Comparison of ENCODE assay signal across 24 cellular contexts in the genomic region with DNA sequence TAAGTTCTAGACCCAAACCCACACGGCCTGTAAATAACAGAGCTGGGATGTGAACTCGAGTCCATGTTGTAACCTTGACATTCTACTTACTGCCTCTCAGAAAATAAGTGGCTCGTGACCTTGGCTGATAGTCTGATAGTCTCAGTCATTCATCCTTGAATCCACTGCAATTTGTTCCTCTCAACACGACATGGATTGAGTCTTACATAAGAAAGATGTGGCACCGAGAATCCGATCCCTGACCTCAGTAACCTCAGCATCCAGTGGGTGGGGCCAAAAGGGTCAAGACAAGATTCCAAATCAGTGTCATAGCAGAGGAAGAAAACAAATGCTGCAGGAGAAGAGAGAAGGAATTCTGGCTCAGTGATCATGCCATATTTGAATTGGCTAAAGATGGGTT.
A peak's percentile ranks its signal among the peaks of the same experiment; 100 is the strongest.
DNase-seq lines count a peak whose midpoint lies in the region; ATAC-seq, FAIRE-seq and TF ChIP-seq lines count a peak whose summit lies in the region.
"Had no signal": no experiment of that assay in that cellular context is flagged by ENCODE, and none has a peak within 500 bp of the region (broad histone marks: within the 10 kb centered on the region; RNA-seq: fewer than 3 reads in every experiment).

No MANE protein-coding gene starts in this region.

- in situ Hi-C loops in gastrocnemius medialis (cut with MboI; ENCODE audit: low sequenced_read_pairs in 4 of 4) = loop anchor here in 3 of 4 donors (25.0 kb wide), 1 partner anchor 276 kb away; no protein-coding TSS in a partner anchor

- intact Hi-C loops in Right ventricle myocardium inferior (cut with DNase I) (loop anchor here (2.0 kb wide), 1 partner anchor 98 kb away; a partner anchor contains a TSS), dorsolateral prefrontal cortex (cut with DNase I) (no loop called here), gastrocnemius medialis (cut with DNase I; ENCODE audit: low total_unique reads) (no loop called here)

- no peaks in the 10 kb centered on the region for H3K27me3 ChIP-seq in right atrium auricular region
- no peaks in the 10 kb centered on the region for H3K27me3 ChIP-seq in dorsolateral prefrontal cortex
- H3K27me3 ChIP-seq in gastrocnemius medialis = no peaks in the 10 kb centered on the region
- H3K27me3 ChIP-seq: BLaER1, MG63 had no signal

- CTCF ChIA-PET in activated naive CD4-positive, alpha-beta T cell treated with anti-CD3 and anti-CD28 coated beads, Interleukin-2, amount 10 ng/mL, durations not matched to agents 7 days and 5 days (lab: Charles Lee) = no interaction called here

- H3K4me1 Mint-ChIP-seq in activated naive CD4-positive, alpha-beta T cell treated with anti-CD3 and anti-CD28 coated beads, Interleukin-2, amount 10 ng/mL, durations not matched to agents 7 days and 5 days = no peaks in the 10 kb centered on the region

- H3K4me3 ChIP-seq in right atrium auricular region = no peak overlapping the region
- no peak overlapping the region for H3K4me3 ChIP-seq in dorsolateral prefrontal cortex
- no peak overlapping the region for H3K4me3 ChIP-seq in gastrocnemius medialis
- H3K4me3 ChIP-seq: BLaER1, MG63, PC-9 had no signal

- no peak overlapping the region for H3K4me3 Mint-ChIP-seq in activated naive CD4-positive, alpha-beta T cell treated with anti-CD3 and anti-CD28 coated beads, Interleukin-2, amount 10 ng/mL, durations not matched to agents 7 days and 5 days

- ATAC-seq in activated naive CD4-positive, alpha-beta T cell treated with anti-CD3 and anti-CD28 coated beads, Interleukin-2, amount 50 U/mL, for 72 hours = no peak
- no peak for ATAC-seq in Right ventricle myocardium inferior
- no peak for ATAC-seq in gastrocnemius medialis
- no peak for ATAC-seq in GM18517 (IDR thresholded peaks at IDR 0.05; ENCODE audit: unreplicated experiment)

- H3K27ac Mint-ChIP-seq in activated naive CD4-positive, alpha-beta T cell treated with anti-CD3 and anti-CD28 coated beads, Interleukin-2, amount 10 ng/mL, durations not matched to agents 7 days and 5 days = peak overlapping the region; percentile 66
- peak overlapping the region in 1 of 2 donors; percentile 85 for H3K27ac Mint-ChIP-seq in activated naive CD4-positive, alpha-beta T cell treated with anti-CD3 and anti-CD28 coated beads, Interleukin-2, amount 50 U/mL, for 72 hours

- TF ChIP-seq POLR2A in gastrocnemius medialis (IDR thresholded peaks at IDR 0.05) (no peak), H54 (IDR thresholded peaks at IDR 0.05; ENCODE audit: low read depth, low read length) (no peak)

- no peak for DNase-seq in activated naive CD4-positive, alpha-beta T cell treated with anti-CD3 and anti-CD28 coated beads, Interleukin-2, amount 10 ng/mL, durations not matched to agents 7 days and 5 days
- no peak for DNase-seq in activated naive CD4-positive, alpha-beta T cell treated with anti-CD3 and anti-CD28 coated beads, Interleukin-2, amount 50 U/mL, for 72 hours (ENCODE audit: low spot score in 2 of 2)
- DNase-seq in right atrium auricular region (ENCODE audit: low spot score) (no peak), Right ventricle myocardium inferior (ENCODE audit: missing footprints) (no peak), dorsolateral prefrontal cortex (no peak), gastrocnemius medialis (no peak), H54 (ENCODE audit: insufficient read length, low spot score) (no peak)
- DNase-seq: 8988T; CD4-positive, CD25-positive, alpha-beta regulatory T cell; DMS153; GOT3; HCEC 1CT; IMR-90; KG1; MG63; NCI-H1105 treated with DMSO at 0.1 percent for 48 hours; NCI-H2029 treated with DMSO at 0.1 percent for 48 hours; NCI-H446 treated with DMSO at 0.1 percent for 48 hours; NCI-H526 treated with DMSO at 0.1 percent for 48 hours; PC-9; SHP77 had no signal

- no peaks in the 10 kb centered on the region for H3K27me3 Mint-ChIP-seq in activated naive CD4-positive, alpha-beta T cell treated with anti-CD3 and anti-CD28 coated beads, Interleukin-2, amount 10 ng/mL, durations not matched to agents 7 days and 5 days
- H3K27me3 Mint-ChIP-seq: CD4-positive, CD25-positive, alpha-beta regulatory T cell had no signal

- H3K4me1 ChIP-seq in right atrium auricular region = peaks cover 0 to 32% of the 10 kb centered on the region in 2 donors
- H3K4me1 ChIP-seq in gastrocnemius medialis = peaks cover 0 to 12% of the 10 kb centered on the region in 2 donors

- H3K27ac ChIP-seq in right atrium auricular region (peak overlapping the region; percentile 82), dorsolateral prefrontal cortex (peak overlapping the region in 33 of 59 donors; percentile 2 to 65 (median 44)), gastrocnemius medialis (peak overlapping the region; percentile 12 to 59 (median 53))
- H3K27ac ChIP-seq: BLaER1, PC-9 had no signal

- no peaks in the 10 kb centered on the region for H3K9me3 ChIP-seq in right atrium auricular region
- H3K9me3 ChIP-seq in gastrocnemius medialis = no peaks in the 10 kb centered on the region
- H3K9me3 ChIP-seq: BLaER1, MG63 had no signal

- H3K36me3 ChIP-seq in right atrium auricular region (peaks cover 47% of the 10 kb centered on the region), gastrocnemius medialis (peaks cover 0 to 48% of the 10 kb centered on the region in 2 donors)
- H3K36me3 ChIP-seq: MG63 had no signal

- H3K36me3 Mint-ChIP-seq in activated naive CD4-positive, alpha-beta T cell treated with anti-CD3 and anti-CD28 coated beads, Interleukin-2, amount 10 ng/mL, durations not matched to agents 7 days and 5 days = peaks cover 30% of the 10 kb centered on the region
- H3K36me3 Mint-ChIP-seq in activated naive CD4-positive, alpha-beta T cell treated with anti-CD3 and anti-CD28 coated beads, Interleukin-2, amount 50 U/mL, for 72 hours = peaks cover 0 to 5% of the 10 kb centered on the region in 2 donors

- FAIRE-seq in H54 (lab: Jason Lieb, UNC) = no peak
- FAIRE-seq: GM18507 had no signal

- TF ChIP-seq CTCF in right atrium auricular region (IDR thresholded peaks at IDR 0.05) (no peak), dorsolateral prefrontal cortex (IDR thresholded peaks at IDR 0.05 in 54 of 56, conservative IDR thresholded peaks at IDR 0.05 in 2 of 56; ENCODE audit: low read depth in 1 of 56, partially characterized antibody in 56 of 56) (no peak), gastrocnemius medialis (IDR thresholded peaks at IDR 0.05 in 4 of 5, conservative IDR thresholded peaks at IDR 0.05 in 1 of 5) (no peak)

- H3K9me3 Mint-ChIP-seq in activated naive CD4-positive, alpha-beta T cell treated with anti-CD3 and anti-CD28 coated beads, Interleukin-2, amount 10 ng/mL, durations not matched to agents 7 days and 5 days = no peaks in the 10 kb centered on the region
- no peaks in the 10 kb centered on the region for H3K9me3 Mint-ChIP-seq in activated naive CD4-positive, alpha-beta T cell treated with anti-CD3 and anti-CD28 coated beads, Interleukin-2, amount 50 U/mL, for 72 hours
- H3K9me3 Mint-ChIP-seq: CD4-positive, CD25-positive, alpha-beta regulatory T cell had no signal
